8 cellular contexts compared by ENCODE assay signal in the genomic region with DNA sequence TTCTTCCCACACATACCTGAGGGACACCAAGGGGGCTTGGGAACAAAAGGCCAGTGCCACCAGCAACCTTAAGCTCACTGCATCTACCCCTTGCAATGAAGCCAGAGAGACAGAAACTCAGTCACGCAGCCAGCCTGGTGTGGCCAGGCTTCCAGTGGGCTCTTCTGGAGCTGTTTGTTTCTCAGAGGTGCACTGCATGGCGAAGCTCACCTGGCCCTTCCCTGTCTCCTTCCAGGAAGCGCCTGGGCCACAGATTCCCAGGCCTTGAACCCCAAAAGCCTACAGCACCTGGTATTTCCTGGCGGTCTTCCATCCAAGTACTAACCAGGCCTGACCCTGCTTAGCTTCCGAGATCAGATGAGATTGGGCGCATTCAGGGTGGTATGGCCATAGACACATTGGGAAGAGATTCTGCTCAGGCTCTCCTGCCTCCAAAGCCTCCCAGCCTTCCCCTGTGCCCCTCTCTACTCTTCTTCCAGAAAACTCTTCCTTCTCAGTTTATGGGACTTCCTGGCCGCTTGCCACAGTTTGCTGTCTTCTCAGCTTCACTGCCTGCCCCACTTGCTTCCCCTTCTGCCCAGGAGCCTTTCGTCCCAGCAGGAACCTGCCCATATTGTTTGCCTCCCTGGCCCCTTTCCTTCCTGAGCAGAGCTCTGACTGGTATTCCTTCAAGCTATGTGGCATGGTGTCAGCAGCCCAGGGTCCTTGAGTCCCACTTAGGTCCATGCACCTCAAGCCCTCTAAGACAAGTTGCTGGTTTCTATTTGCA. TPM values are rescaled to one million over a fixed set of nuclear protein-coding genes. Genes with fewer than 3 reads are reported as not detected.
A peak's percentile ranks its signal among the peaks of the same experiment; 100 is the strongest.
DNase-seq lines count a peak whose midpoint lies in the region; ATAC-seq, FAIRE-seq and TF ChIP-seq lines count a peak whose summit lies in the region.

No MANE protein-coding gene starts in this region.

- peak overlapping the region; percentile 45 to 98 (median 95) for H3K4me3 Mint-ChIP-seq in naive thymus-derived CD8-positive, alpha-beta T cell

- no peaks in the 10 kb centered on the region for H3K9me3 Mint-ChIP-seq in naive thymus-derived CD8-positive, alpha-beta T cell

- peaks cover 33 to 73% (median 71%) of the 10 kb centered on the region in 4 donors for H3K4me1 Mint-ChIP-seq in naive thymus-derived CD8-positive, alpha-beta T cell

- no peaks in the 10 kb centered on the region for H4K20me1 ChIP-seq in KMS-11 (ENCODE audit: insufficient read depth)

- FAIRE-seq in RCC 7860 (lab: Jason Lieb, UNC): no peak

- peak overlapping the region; percentile 51 to 96 (median 86) for H3K27ac Mint-ChIP-seq in naive thymus-derived CD8-positive, alpha-beta T cell

- H3K27ac ChIP-seq in KMS-11: no peak overlapping the region
- H3K27ac ChIP-seq in caudate nucleus (ENCODE audit: low read depth, low read length): peak overlapping the region; percentile 90

- H3K79me2 ChIP-seq in KMS-11 (ENCODE audit: insufficient read depth, low read depth): peaks cover 12% of the 10 kb centered on the region; the same call in 1 of the 2 replicates

- peaks cover 44% of the 10 kb centered on the region for H3K36me3 ChIP-seq in BE2C
- no peaks in the 10 kb centered on the region for H3K36me3 ChIP-seq in KMS-11 (ENCODE audit: insufficient read depth)

- ATAC-seq in naive thymus-derived CD8-positive, alpha-beta T cell: no peak

- no peak overlapping the region for H2AFZ ChIP-seq in KMS-11 (ENCODE audit: low read depth)

- H3K27me3 ChIP-seq in BE2C (no peaks in the 10 kb centered on the region), KMS-11 (ENCODE audit: insufficient read depth, low read depth) (no peaks in the 10 kb centered on the region)

- peaks cover 0 to 2% (median 0%) of the 10 kb centered on the region in 5 donors for H3K27me3 Mint-ChIP-seq in naive thymus-derived CD8-positive, alpha-beta T cell

- peaks cover 0 to 10% (median 0%) of the 10 kb centered on the region in 3 donors for H3K36me3 Mint-ChIP-seq in naive thymus-derived CD8-positive, alpha-beta T cell

- POLR2A ChIA-PET in naive thymus-derived CD8-positive, alpha-beta T cell (lab: Charles Lee): interaction anchor here (1.4 to 6.1 kb wide), 5 partner anchors 21 to 57 kb away, joined by 5 to 75 read pairs (median 8); partner anchors contain the start of genes EPOP, MLLT6 and PSMB3

- DNase-seq in BE2C (no peak), caudate nucleus (lab: John Stamatoyannopoulos, UW) (no peak), NCI-H2029 treated with DMSO at 0.1 percent for 48 hours (lab: John Stamatoyannopoulos, UW) (no peak), HPDE6-E6E7 (ENCODE audit: extremely low spot score) (no peak), RCC 7860 (ENCODE audit: low spot score) (no peak), NCI-H510A (lab: John Stamatoyannopoulos, UW) (no peak)
- DNase-seq in naive thymus-derived CD8-positive, alpha-beta T cell: no peak

- peak overlapping the region; percentile 94; the same call in 1 of the 2 replicates for H3K4me2 ChIP-seq in KMS-11

- H3K9me3 ChIP-seq in BE2C: no peaks in the 10 kb centered on the region

- H3K4me1 ChIP-seq in BE2C (peaks cover 14% of the 10 kb centered on the region), KMS-11 (ENCODE audit: low read depth, poor library complexity, severe bottlenecking) (peaks cover 25% of the 10 kb centered on the region)

- TF ChIP-seq CTCF in BE2C (IDR thresholded peaks at IDR 0.05; ENCODE audit: low read depth, low read length) (no peak), KMS-11 (conservative IDR thresholded peaks at IDR 0.05; ENCODE audit: low read depth, low read length) (no peak)

- peak overlapping the region; percentile 87 for H3K4me3 ChIP-seq in BE2C (ENCODE audit: low read depth, low read length)
- H3K4me3 ChIP-seq in KMS-11 (IDR thresholded peaks at IDR 0.05; ENCODE audit: insufficient read depth, low read depth, low read length): no peak overlapping the region

- H3K9ac ChIP-seq in KMS-11: peak overlapping the region; percentile 83; the same call in 1 of the 2 replicates

RNA-seq across cellular contexts. Expression of gene CISD3, which starts 1.6 kb away (rescaled TPM):
- 56.3 TPM for polyA plus RNA-seq in BE2C (2012; ENCODE audit: insufficient read depth, insufficient read length, low read depth)
- total RNA-seq in naive thymus-derived CD8-positive, alpha-beta T cell: 10 to 100 TPM; 10.7 to 12.3 TPM
- 10 to 100 TPM; 40.5 to 63.3 (median 46.2) TPM for polyA plus RNA-seq in naive thymus-derived CD8-positive, alpha-beta T cell

RNA-seq across cellular contexts. Expression of gene PCGF2, which starts 16.4 kb away (rescaled TPM):
- polyA plus RNA-seq in BE2C (2012; ENCODE audit: insufficient read depth, insufficient read length, low read depth): 232 TPM
- not detected for total RNA-seq in naive thymus-derived CD8-positive, alpha-beta T cell
- polyA plus RNA-seq in naive thymus-derived CD8-positive, alpha-beta T cell: under 1 TPM in 1 of 3 donors, not detected in 2; 0.08 TPM

RNA-seq across cellular contexts. Expression of gene PSMB3, which starts 20.8 kb away (rescaled TPM):
- polyA plus RNA-seq in BE2C (2012; ENCODE audit: insufficient read depth, insufficient read length, low read depth): 471 TPM
- 10 to 100 TPM; 94.1 to 96.4 TPM for total RNA-seq in naive thymus-derived CD8-positive, alpha-beta T cell
- 100 to 1,000 TPM; 338 to 361 (median 349) TPM for polyA plus RNA-seq in naive thymus-derived CD8-positive, alpha-beta T cell

RNA-seq across cellular contexts. Expression of gene MLLT6, which starts 26.6 kb away (rescaled TPM):
- 139 TPM for polyA plus RNA-seq in BE2C (2012; ENCODE audit: insufficient read depth, insufficient read length, low read depth)
- 100 to 1,000 TPM; 481 to 489 TPM for total RNA-seq in naive thymus-derived CD8-positive, alpha-beta T cell
- polyA plus RNA-seq in naive thymus-derived CD8-positive, alpha-beta T cell: 10 to 100 TPM in 1 of 3 donors, 1 to 10 TPM in 2; 5.5 to 11.9 (median 8.3) TPM

RNA-seq across cellular contexts. Expression of gene EPOP, which starts 57.0 kb away (rescaled TPM):
- polyA plus RNA-seq in BE2C (2012; ENCODE audit: insufficient read depth, insufficient read length, low read depth): 6.0 TPM
- total RNA-seq in naive thymus-derived CD8-positive, alpha-beta T cell: 1 to 10 TPM; 1.2 TPM
- polyA plus RNA-seq in naive thymus-derived CD8-positive, alpha-beta T cell: under 1 TPM in 2 of 3 donors, not detected in 1; 0.04 to 0.10 TPM
